ENCODE assay signal across 8 cellular contexts in genomic region chr11:102345923-102346322, GRCh38. TPM values are rescaled to one million over a fixed set of nuclear protein-coding genes. Genes with fewer than 3 reads are reported as not detected.
DNase-seq lines count a peak whose midpoint lies in the region; ATAC-seq and TF ChIP-seq lines count a peak whose summit lies in the region.

No MANE protein-coding gene starts in this region.

- H3K27ac ChIP-seq in SU-DHL-6 (ENCODE audit: low read depth, low read length), result no peak overlapping the region
- peak overlapping the region; percentile 87 for H3K27ac ChIP-seq in parathyroid adenoma

- no peaks in the 10 kb centered on the region for H3K4me1 ChIP-seq in parathyroid adenoma

- H3K27ac Mint-ChIP-seq in activated naive CD4-positive, alpha-beta T cell treated with anti-CD3 and anti-CD28 coated beads for 36 hours, result peak overlapping the region; percentile 99

- H4K20me1 ChIP-seq in SU-DHL-6 (ENCODE audit: low read depth, low read length), result no peaks in the 10 kb centered on the region

- no peaks in the 10 kb centered on the region for H3K27me3 ChIP-seq in SU-DHL-6 (ENCODE audit: low read length)
- H3K27me3 ChIP-seq in parathyroid adenoma (ENCODE audit: control insufficient read depth, insufficient read depth, low read length), result no peaks in the 10 kb centered on the region

- H3K4me3 ChIP-seq in SU-DHL-6 (ENCODE audit: insufficient read depth, low read length, poor library complexity, severe bottlenecking) (peak overlapping the region; percentile 91), epithelial cell of esophagus (ENCODE audit: low read length) (peak overlapping the region; percentile 81), parathyroid adenoma (ENCODE audit: low read depth, low read length) (peak overlapping the region; percentile 72)

- H3K9me2 ChIP-seq in SU-DHL-6 (replicated peaks; ENCODE audit: insufficient read depth, low read length), result no peaks in the 10 kb centered on the region

- H3K27me3 Mint-ChIP-seq in activated naive CD4-positive, alpha-beta T cell treated with anti-CD3 and anti-CD28 coated beads for 36 hours (ENCODE audit: low read depth), result no peaks in the 10 kb centered on the region

- peaks cover 18% of the 10 kb centered on the region for H3K36me3 Mint-ChIP-seq in activated naive CD4-positive, alpha-beta T cell treated with anti-CD3 and anti-CD28 coated beads for 36 hours (ENCODE audit: low read depth)

- peaks cover 7% of the 10 kb centered on the region; the same call in 1 of the 2 replicates for H3F3A ChIP-seq in SU-DHL-6 (ENCODE audit: insufficient read depth)

- peak overlapping the region; percentile 77 for H3K4me3 Mint-ChIP-seq in activated naive CD4-positive, alpha-beta T cell treated with anti-CD3 and anti-CD28 coated beads for 36 hours

- H3K4me2 ChIP-seq in SU-DHL-6 (ENCODE audit: low read depth, low read length, poor library complexity, severe bottlenecking) (peak overlapping the region; percentile 89), parathyroid adenoma (ENCODE audit: low read length) (peak overlapping the region; percentile 69)

- H3K9ac ChIP-seq in SU-DHL-6 (ENCODE audit: low read length) (peak overlapping the region; percentile 72), parathyroid adenoma (no peak overlapping the region)

- intact Hi-C loops in activated naive CD4-positive, alpha-beta T cell treated with anti-CD3 and anti-CD28 coated beads for 36 hours (cut with micrococcal nuclease), result loop anchor here (1.0 kb wide), 5 partner anchors 43 to 320 kb away; no protein-coding TSS in a partner anchor

- H2AFZ ChIP-seq in SU-DHL-6 (ENCODE audit: low read depth, low read length, severe bottlenecking) (no peak overlapping the region), parathyroid adenoma (peak overlapping the region; percentile 87)

- TF ChIP-seq CTCF in SU-DHL-6 (IDR thresholded peaks at IDR 0.05; ENCODE audit: insufficient read depth, low read length, poor library complexity, severe bottlenecking), result no peak
- TF ChIP-seq CTCF in epithelial cell of esophagus (IDR thresholded peaks at IDR 0.05; ENCODE audit: insufficient read depth, low read depth, low read length, missing control alignments), result no peak
- TF ChIP-seq CTCF in parathyroid adenoma (IDR thresholded peaks at IDR 0.05), result no peak
- no peak for TF ChIP-seq CTCF in GM10248 (IDR thresholded peaks at IDR 0.05; ENCODE audit: control extremely low read depth, extremely low read depth, low read depth, missing control alignments)

- peaks cover 42% of the 10 kb centered on the region for H3K4me1 Mint-ChIP-seq in activated naive CD4-positive, alpha-beta T cell treated with anti-CD3 and anti-CD28 coated beads for 36 hours (ENCODE audit: low read depth)

- H3K79me2 ChIP-seq in SU-DHL-6 (ENCODE audit: insufficient read depth, low read length) (peaks cover 33% of the 10 kb centered on the region), parathyroid adenoma (no peaks in the 10 kb centered on the region)

- H3K36me3 ChIP-seq in SU-DHL-6 (ENCODE audit: low read length) (peaks cover 4% of the 10 kb centered on the region; the same call in 1 of the 2 replicates), parathyroid adenoma (ENCODE audit: control insufficient read depth, insufficient read depth, low read length) (no peaks in the 10 kb centered on the region)

- no peaks in the 10 kb centered on the region for H3K9me3 Mint-ChIP-seq in activated naive CD4-positive, alpha-beta T cell treated with anti-CD3 and anti-CD28 coated beads for 36 hours

- POLR2A ChIA-PET in GM10248 (lab: Yijun Ruan, JAX), result no interaction called here

- CTCF ChIA-PET in activated naive CD4-positive, alpha-beta T cell treated with anti-CD3 and anti-CD28 coated beads for 36 hours (lab: Charles Lee), result interaction anchor here (0.8 to 2.3 kb wide), 6 partner anchors 10 to 320 kb away, joined by 3 to 23 read pairs (median 5); no protein-coding TSS in a partner anchor
- CTCF ChIA-PET in GM10248 (lab: Yijun Ruan, JAX), result interaction anchor here (1.0 to 8.9 kb wide), 6 partner anchors 14 to 320 kb away, joined by 3 to 213 read pairs (median 28); partner anchors contain the start of gene BIRC3

- ATAC-seq in HG02798 (IDR thresholded peaks at IDR 0.05; ENCODE audit: poor library complexity, unreplicated experiment), result no peak

- H3K9me3 ChIP-seq in SU-DHL-6 (ENCODE audit: insufficient read depth, low read length), result no peaks in the 10 kb centered on the region
- H3K9me3 ChIP-seq in parathyroid adenoma (ENCODE audit: control insufficient read depth, low read length), result no peaks in the 10 kb centered on the region

- DNase-seq in activated naive CD4-positive, alpha-beta T cell treated with anti-CD3 and anti-CD28 coated beads for 36 hours, result peak; percentile 47
- DNase-seq in activated naive CD4-positive, alpha-beta T cell treated with anti-CD3 and anti-CD28 coated beads, Interleukin-2, amount 50 U/mL, for 16 hours, result no peak
- DNase-seq in epithelial cell of esophagus (ENCODE audit: low read depth) (peak; percentile 57), NCI-H345 (lab: John Stamatoyannopoulos, UW) (no peak), GM10248 (ENCODE audit: extremely low spot score) (no peak)

RNA-seq across cellular contexts. Expression of gene BIRC2, which starts 1.1 kb away (rescaled TPM):
- 10 to 100 TPM; 26.6 to 26.9 TPM for total RNA-seq in activated naive CD4-positive, alpha-beta T cell treated with anti-CD3 and anti-CD28 coated beads for 36 hours

RNA-seq across cellular contexts. Expression of gene BIRC3, which starts 28.6 kb away (rescaled TPM):
- total RNA-seq in activated naive CD4-positive, alpha-beta T cell treated with anti-CD3 and anti-CD28 coated beads for 36 hours, result 100 to 1,000 TPM; 100 to 105 TPM

Comparison
In these comparisons a context has a peak if more than half of its experiments do, and no peak if none do; other contexts are left out.
1. DNase-seq: peak in activated naive CD4-positive, alpha-beta T cell treated with anti-CD3 and anti-CD28 coated beads for 36 hours (single experiment) and epithelial cell of esophagus (single experiment); none in activated naive CD4-positive, alpha-beta T cell treated with anti-CD3 and anti-CD28 coated beads, Interleukin-2, amount 50 U/mL, for 16 hours (single experiment), NCI-H345 (single experiment) and GM10248 (single experiment).
2. Peak in every context shown above with its lines, with median percentiles within 50 percentile points of each other: H3K4me3 ChIP-seq.